1 cellular context compared by ENCODE assay signal in the genomic region with DNA sequence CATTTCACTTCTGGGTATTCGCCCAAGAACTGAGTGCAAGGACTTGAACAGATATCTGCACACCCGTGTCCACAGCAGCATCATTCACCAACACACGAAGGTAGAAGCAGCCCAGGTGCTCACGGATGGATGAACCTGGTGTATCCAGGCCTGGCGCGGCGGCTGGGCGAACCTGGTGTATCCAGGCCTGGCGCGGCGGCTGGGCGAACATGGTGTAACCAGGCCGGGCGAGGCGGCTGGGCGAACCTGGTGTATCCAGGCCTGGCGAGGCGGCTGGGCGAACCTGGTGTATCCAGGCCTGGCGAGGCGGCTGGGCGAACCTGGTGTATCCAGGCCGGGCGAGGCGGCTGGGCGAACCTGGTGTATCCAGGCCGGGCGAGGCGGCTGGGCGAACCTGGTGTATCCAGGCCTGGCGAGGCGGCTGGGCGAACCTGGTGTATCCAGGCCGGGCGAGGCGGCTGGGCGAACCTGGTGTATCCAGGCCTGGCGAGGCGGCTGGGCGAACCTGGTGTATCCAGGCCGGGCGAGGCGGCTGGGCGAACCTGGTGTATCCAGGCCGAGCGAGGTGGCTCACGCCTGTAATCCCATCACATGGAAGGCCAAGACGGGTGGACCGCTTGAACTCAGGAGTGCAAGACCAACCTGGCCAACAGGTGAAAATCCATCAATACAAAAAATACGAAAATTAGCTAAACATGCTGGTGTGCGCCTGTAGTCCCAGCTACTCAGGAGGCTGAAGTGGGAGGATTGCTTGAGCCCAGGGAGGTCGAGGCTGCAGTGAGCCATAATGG.
A peak's percentile ranks its signal among the peaks of the same experiment; 100 is the strongest.
TF ChIP-seq lines count a peak whose summit lies in the region.

No MANE protein-coding gene starts in this region.

TF ChIP-seq in HepG2, 621 proteins besides CTCF, POLR2A, EP300 and RAD21:
- 0 out of 2 replicates have a peak, but pooled peaks have one; percentile 6 for TF ChIP-seq JUNB (CRISPR knock-in tag; IDR thresholded peaks at IDR 0.05; ENCODE audit: borderline replicate concordance)
